8 cellular contexts compared by ENCODE assay signal in genomic region chr5:111512026-111512405, GRCh38. TPM values are rescaled to one million over a fixed set of nuclear protein-coding genes. Genes with fewer than 3 reads are reported as not detected.
DNase-seq lines count a peak whose midpoint lies in the region; ATAC-seq and TF ChIP-seq lines count a peak whose summit lies in the region.

No MANE protein-coding gene starts in this region.

- TF ChIP-seq CTCF in PC-3 (conservative IDR thresholded peaks at IDR 0.05; ENCODE audit: low read depth, low read length), result no peak
- TF ChIP-seq CTCF in PC-9 (conservative IDR thresholded peaks at IDR 0.05), result no peak

- BruUV-seq in PC-3 (replicated peaks; lab: Mats Ljungman, UMichigan), result no TSS peak
- BruUV-seq in PC-9 (replicated peaks; lab: Mats Ljungman, UMichigan), result no TSS peak

- H3K9me2 ChIP-seq in PC-3 (replicated peaks; ENCODE audit: low read length), result no peaks in the 10 kb centered on the region
- H3K9me2 ChIP-seq in PC-9 (ENCODE audit: insufficient read depth), result no peaks in the 10 kb centered on the region

- ATAC-seq in HG02678 (IDR thresholded peaks at IDR 0.05; ENCODE audit: unreplicated experiment) (peak; percentile 19), PC-3 (peak; percentile 7)
- no peak for ATAC-seq in effector memory CD8-positive, alpha-beta T cell (replicated peaks)

- peak overlapping the region; percentile 96 to 98 for H3K27ac Mint-ChIP-seq in effector memory CD8-positive, alpha-beta T cell

- H3K4me1 ChIP-seq in PC-3 (ENCODE audit: insufficient read depth, low read length) (peaks cover 14% of the 10 kb centered on the region), muscle layer of duodenum (ENCODE audit: control insufficient read depth in 1 of 2, insufficient read depth in 2 of 2, low read length in 2 of 2) (peaks cover 6% of the 10 kb centered on the region in 2 donors), PC-9 (replicated peaks; ENCODE audit: insufficient read depth) (no peaks in the 10 kb centered on the region)

- H3K9me3 ChIP-seq in PC-3 (ENCODE audit: low read length) (no peaks in the 10 kb centered on the region), muscle layer of duodenum (ENCODE audit: control insufficient read depth in 1 of 2, low read length in 2 of 2) (no peaks in the 10 kb centered on the region), PC-9 (ENCODE audit: insufficient read depth, low read depth) (no peaks in the 10 kb centered on the region)

- H3K36me3 ChIP-seq in PC-3 (ENCODE audit: low read depth, low read length) (no peaks in the 10 kb centered on the region), muscle layer of duodenum (ENCODE audit: control insufficient read depth in 1 of 2, insufficient read depth in 2 of 2, low read length in 2 of 2) (no peaks in the 10 kb centered on the region), PC-9 (ENCODE audit: low read depth) (no peaks in the 10 kb centered on the region)

- POLR2A ChIA-PET in PC-3 (lab: Charles Lee; ENCODE audit: unreplicated experiment), result no interaction called here
- POLR2A ChIA-PET in PC-9 (lab: Charles Lee; ENCODE audit: unreplicated experiment), result no interaction called here

- H3F3A ChIP-seq in PC-3 (ENCODE audit: low read length, unreplicated experiment), result no peaks in the 10 kb centered on the region
- no peaks in the 10 kb centered on the region for H3F3A ChIP-seq in PC-9 (ENCODE audit: insufficient read depth, low read depth)

- peak; percentile 61 for DNase-seq in NCI-H2171 treated with DMSO at 0.1 percent for 48 hours (lab: John Stamatoyannopoulos, UW)
- DNase-seq in NCI-H2171 (lab: John Stamatoyannopoulos, UW), result no peak
- DNase-seq in PC-3, result peak; percentile 44
- peak in 2 of 3 experiments; percentile 3 to 13 for DNase-seq in effector memory CD8-positive, alpha-beta T cell
- DNase-seq in islet precursor cell, result no peak
- DNase-seq in PC-9, result no peak

- H3K9ac ChIP-seq in PC-3 (ENCODE audit: low read length), result peak overlapping the region; percentile 83

- H3K36me3 Mint-ChIP-seq in effector memory CD8-positive, alpha-beta T cell (ENCODE audit: insufficient read depth), result peaks cover 19% of the 10 kb centered on the region

- H3K27ac ChIP-seq in PC-3 (ENCODE audit: low read length) (peak overlapping the region; percentile 93), muscle layer of duodenum (ENCODE audit: low read length) (peak overlapping the region; percentile 91), PC-9 (no peak overlapping the region)

- no peaks in the 10 kb centered on the region for H4K20me1 ChIP-seq in PC-3 (ENCODE audit: low read length)
- H4K20me1 ChIP-seq in PC-9 (ENCODE audit: insufficient read depth), result no peaks in the 10 kb centered on the region

- CTCF ChIA-PET in PC-3 (lab: Charles Lee) (interaction anchor here (1.2 kb wide), 1 partner anchor 649 kb away, joined by 3 read pairs; no protein-coding TSS in a partner anchor), PC-9 (lab: Charles Lee) (no interaction called here)

- H3K4me1 Mint-ChIP-seq in effector memory CD8-positive, alpha-beta T cell (ENCODE audit: low read depth in 2 of 2), result peaks cover 15 to 45% of the 10 kb centered on the region in 2 donors

- H2AFZ ChIP-seq in PC-3 (ENCODE audit: low read length) (peak overlapping the region; percentile 91), PC-9 (no peak overlapping the region)

- H3K4me3 ChIP-seq in PC-3 (ENCODE audit: low read length) (peak overlapping the region; percentile 86), muscle layer of duodenum (ENCODE audit: low read depth in 1 of 2, low read length in 2 of 2) (peak overlapping the region; percentile 92 to 93), PC-9 (no peak overlapping the region)

- H3K4me3 Mint-ChIP-seq in effector memory CD8-positive, alpha-beta T cell, result peak overlapping the region; percentile 93 to 97

- H3K79me2 ChIP-seq in PC-3 (ENCODE audit: low read length), result peaks cover 23% of the 10 kb centered on the region; the same call in 1 of the 2 replicates
- H3K79me2 ChIP-seq in PC-9 (ENCODE audit: low read depth), result no peaks in the 10 kb centered on the region

- no peaks in the 10 kb centered on the region for H3K9me3 Mint-ChIP-seq in effector memory CD8-positive, alpha-beta T cell

- H3K4me2 ChIP-seq in PC-3 (ENCODE audit: low read length), result peak overlapping the region; percentile 83
- H3K4me2 ChIP-seq in PC-9, result no peak overlapping the region

- H3K27me3 Mint-ChIP-seq in effector memory CD8-positive, alpha-beta T cell, result no peaks in the 10 kb centered on the region

- intact Hi-C loops in PC-3 (cut with micrococcal nuclease) (loop anchor here (5.0 kb wide), 1 partner anchor 245 kb away; the partner anchor contains the start of gene NREP), PC-9 (cut with micrococcal nuclease; ENCODE audit: unreplicated experiment) (no loop called here)

- no peaks in the 10 kb centered on the region for H3K27me3 ChIP-seq in PC-3 (ENCODE audit: low read length)
- no peaks in the 10 kb centered on the region for H3K27me3 ChIP-seq in muscle layer of duodenum (ENCODE audit: low read depth, low read length)
- H3K27me3 ChIP-seq in PC-9 (ENCODE audit: insufficient read depth, low read depth), result peaks cover 5% of the 10 kb centered on the region; the same call in 1 of the 2 replicates

RNA-seq across cellular contexts. Expression of gene STARD4, which starts 0.3 kb away (rescaled TPM):
- total RNA-seq in PC-3 (2014; rRNA removed), result 13.4 and 17.1 TPM in 2 replicates
- total RNA-seq in PC-9 (2021), result 5.1 and 6.4 TPM in 2 replicates

Comparison
In these comparisons a context has a peak if more than half of its experiments do, and no peak if none do; other contexts are left out.
1. DNase-seq: peak in NCI-H2171 treated with DMSO at 0.1 percent for 48 hours (single experiment), PC-3 (single experiment) and effector memory CD8-positive, alpha-beta T cell (2 of 3); none in NCI-H2171 (single experiment), islet precursor cell (single experiment) and PC-9 (0 of 2).